Comparison of ENCODE assay signal across 10 cellular contexts in the genomic region with DNA sequence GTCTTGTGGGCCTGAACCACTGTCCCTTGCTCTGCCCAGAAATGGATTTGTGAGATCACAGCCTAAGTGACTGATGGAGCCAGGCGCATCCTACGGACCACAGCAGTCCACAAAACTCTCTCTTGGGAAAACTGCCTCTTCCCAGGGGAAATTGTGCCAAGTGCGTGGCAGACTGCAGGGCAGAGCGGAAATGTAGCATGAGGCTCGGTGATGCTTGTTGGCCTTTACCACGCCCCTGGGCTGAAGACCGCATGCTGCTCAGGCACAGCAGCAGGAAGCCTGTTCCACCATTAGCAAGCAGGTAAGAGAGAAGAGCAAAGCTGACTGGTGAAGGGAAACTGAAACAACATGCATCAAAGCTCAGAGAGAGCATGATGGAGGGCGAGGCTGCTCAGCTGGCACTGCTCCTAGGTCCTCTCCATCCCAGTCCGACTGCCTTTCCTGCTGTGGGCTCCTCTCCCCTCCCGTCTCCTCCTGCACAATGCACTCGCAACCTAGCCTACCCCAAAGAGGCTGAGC. TPM values are rescaled to one million over a fixed set of nuclear protein-coding genes. Genes with fewer than 3 reads are reported as not detected.
DNase-seq lines count a peak whose midpoint lies in the region; ATAC-seq and TF ChIP-seq lines count a peak whose summit lies in the region.
"Had no signal": no experiment of that assay in that cellular context is flagged by ENCODE, and none has a peak within 500 bp of the region (broad histone marks: within the 10 kb centered on the region; RNA-seq: fewer than 3 reads in every experiment).

No MANE protein-coding gene starts in this region.

- H3K4me3 ChIP-seq in CD4-positive, alpha-beta memory T cell (ENCODE audit: low read length in 2 of 2), result peak overlapping the region in 1 of 2 donors; percentile 54

- TF ChIP-seq CTCF in activated B cell treated with CpG ODN at 0.5 μM for 24 hours (IDR thresholded peaks at IDR 0.05), result no peak

- no peaks in the 10 kb centered on the region for H3K27me3 ChIP-seq in CD4-positive, alpha-beta memory T cell (ENCODE audit: insufficient read depth, low read length)

- H3K36me3 ChIP-seq in CD4-positive, alpha-beta memory T cell (ENCODE audit: insufficient read depth, low read length), result no peaks in the 10 kb centered on the region

- peaks cover 48 to 78% (median 61%) of the 10 kb centered on the region in 4 donors for H3K4me1 Mint-ChIP-seq in CD4-positive, alpha-beta memory T cell
- H3K4me1 Mint-ChIP-seq in activated B cell treated with CpG ODN at 0.5 μM for 24 hours, result peaks cover 47% of the 10 kb centered on the region
- H3K4me1 Mint-ChIP-seq in activated naive CD4-positive, alpha-beta T cell treated with anti-CD3 and anti-CD28 coated beads, Interleukin-2, amount 50 U/mL, for 24 hours, result peaks cover 76% of the 10 kb centered on the region

- peaks cover 23 to 24% of the 10 kb centered on the region in 2 donors for H3K36me3 Mint-ChIP-seq in CD4-positive, alpha-beta memory T cell
- peaks cover 15% of the 10 kb centered on the region for H3K36me3 Mint-ChIP-seq in activated B cell treated with CpG ODN at 0.5 μM for 24 hours (ENCODE audit: low read depth)
- no peaks in the 10 kb centered on the region for H3K36me3 Mint-ChIP-seq in activated naive CD4-positive, alpha-beta T cell treated with anti-CD3 and anti-CD28 coated beads, Interleukin-2, amount 50 U/mL, for 24 hours

- ATAC-seq in activated B cell treated with CpG ODN at 0.5 μM for 24 hours (ENCODE audit: low read depth) (peak; percentile 72), HG02678 (IDR thresholded peaks at IDR 0.05; ENCODE audit: unreplicated experiment) (no peak), HG03280 (IDR thresholded peaks at IDR 0.05; ENCODE audit: unreplicated experiment) (no peak)

- peak overlapping the region; percentile 41 to 84 (median 79) for H3K4me3 Mint-ChIP-seq in CD4-positive, alpha-beta memory T cell
- H3K4me3 Mint-ChIP-seq in activated B cell treated with CpG ODN at 0.5 μM for 24 hours, result peak overlapping the region; percentile 49
- H3K4me3 Mint-ChIP-seq in activated naive CD4-positive, alpha-beta T cell treated with anti-CD3 and anti-CD28 coated beads, Interleukin-2, amount 50 U/mL, for 24 hours, result peak overlapping the region; percentile 54

- intact Hi-C loops in CD4-positive, alpha-beta memory T cell (cut with micrococcal nuclease), result loop anchor here (1.0 kb wide), 3 partner anchors 10 to 105 kb away; no protein-coding TSS in a partner anchor
- intact Hi-C loops in activated B cell treated with CpG ODN at 0.5 μM for 24 hours (cut with micrococcal nuclease), result loop anchor here (1.0 kb wide), 1 partner anchor 8 kb away; no protein-coding TSS in a partner anchor

- H3K4me1 ChIP-seq in CD4-positive, alpha-beta memory T cell (ENCODE audit: insufficient read depth, low read length), result peaks cover 64% of the 10 kb centered on the region

- peak; percentile 72 to 85 (median 81) for DNase-seq in CD4-positive, alpha-beta memory T cell
- DNase-seq in activated B cell treated with CpG ODN at 0.5 μM for 24 hours (peak; percentile 29), NCI-H446 (lab: John Stamatoyannopoulos, UW) (no peak), RKO (ENCODE audit: low spot score) (no peak)
- DNase-seq in stimulated activated CD4-positive, alpha-beta T cell treated with anti-CD3 and anti-CD28 coated beads, Interleukin-1b, Interleukin-23, amount 100 ng/mL, for 1 hour (ENCODE audit: low read depth in 2 of 2), result peak; percentile 15 to 16
- DNase-seq: NCI-H2029, WERI-Rb-1 had no signal

- POLR2A ChIA-PET in CD4-positive, alpha-beta memory T cell (lab: Charles Lee; ENCODE audit: partially characterized antibody), result interaction anchor here (0.6 to 3.8 kb wide), 36 partner anchors 7 to 444 kb away, joined by 3 to 93 read pairs (median 6); a partner anchor contains a TSS
- POLR2A ChIA-PET in activated B cell treated with CpG ODN at 0.5 μM for 24 hours (lab: Charles Lee), result interaction anchor here (0.6 to 1.7 kb wide), 11 partner anchors 9 to 443 kb away, joined by 3 to 12 read pairs (median 4); a partner anchor contains a TSS

- H3K27ac ChIP-seq in CD4-positive, alpha-beta memory T cell (ENCODE audit: low read depth, low read length), result peak overlapping the region; percentile 65
- H3K27ac ChIP-seq: WERI-Rb-1 had no signal

- no peaks in the 10 kb centered on the region for H3K27me3 Mint-ChIP-seq in CD4-positive, alpha-beta memory T cell
- no peaks in the 10 kb centered on the region for H3K27me3 Mint-ChIP-seq in activated B cell treated with CpG ODN at 0.5 μM for 24 hours
- no peaks in the 10 kb centered on the region for H3K27me3 Mint-ChIP-seq in activated naive CD4-positive, alpha-beta T cell treated with anti-CD3 and anti-CD28 coated beads, Interleukin-2, amount 50 U/mL, for 24 hours

- H3K9me3 ChIP-seq in CD4-positive, alpha-beta memory T cell (ENCODE audit: control insufficient read depth in 1 of 2, low read length in 2 of 2), result no peaks in the 10 kb centered on the region

- H3K9me3 Mint-ChIP-seq in CD4-positive, alpha-beta memory T cell, result peaks cover 0 to 5% (median 0%) of the 10 kb centered on the region in 8 donors
- H3K9me3 Mint-ChIP-seq in activated B cell treated with CpG ODN at 0.5 μM for 24 hours, result no peaks in the 10 kb centered on the region
- H3K9me3 Mint-ChIP-seq in activated naive CD4-positive, alpha-beta T cell treated with anti-CD3 and anti-CD28 coated beads, Interleukin-2, amount 50 U/mL, for 24 hours, result no peaks in the 10 kb centered on the region

- peak overlapping the region; percentile 94 to 99 (median 97) for H3K27ac Mint-ChIP-seq in CD4-positive, alpha-beta memory T cell
- H3K27ac Mint-ChIP-seq in activated B cell treated with CpG ODN at 0.5 μM for 24 hours, result peak overlapping the region; percentile 99
- H3K27ac Mint-ChIP-seq in activated naive CD4-positive, alpha-beta T cell treated with anti-CD3 and anti-CD28 coated beads, Interleukin-2, amount 50 U/mL, for 24 hours, result peak overlapping the region; percentile 95

- CTCF ChIA-PET in CD4-positive, alpha-beta memory T cell (lab: Charles Lee; ENCODE audit: partially characterized antibody), result interaction anchor here (0.6 to 4.4 kb wide), 16 partner anchors 10 to 108 kb away, joined by 3 to 33 read pairs (median 6); a partner anchor contains a TSS
- CTCF ChIA-PET in activated B cell treated with CpG ODN at 0.5 μM for 24 hours (lab: Charles Lee), result interaction anchor here (0.9 to 1.7 kb wide), 4 partner anchors 10 to 46 kb away, joined by 3 to 7 read pairs (median 6); a partner anchor contains a TSS

RNA-seq across cellular contexts. Expression of a gene that starts 26.5 kb away (rescaled TPM):
- total RNA-seq in CD4-positive, alpha-beta memory T cell, result 1 to 10 TPM; 2.6 to 2.7 TPM
- polyA plus RNA-seq in CD4-positive, alpha-beta memory T cell, result 1 to 10 TPM in 1 of 2 donors, under 1 TPM in 1; 0.12 to 1.1 TPM
- total RNA-seq in activated B cell treated with CpG ODN at 0.5 μM for 24 hours, result 0.12 and 0.18 TPM in 2 replicates

RNA-seq across cellular contexts. Expression of a gene that starts 31.4 kb away (rescaled TPM):
- total RNA-seq in CD4-positive, alpha-beta memory T cell, result 10 to 100 TPM; 60.2 to 63.1 TPM
- 10 to 100 TPM; 19.4 to 23.9 TPM for polyA plus RNA-seq in CD4-positive, alpha-beta memory T cell
- total RNA-seq in activated B cell treated with CpG ODN at 0.5 μM for 24 hours, result 22.4 and 26.1 TPM in 2 replicates

RNA-seq across cellular contexts. Expression of a gene that starts 43.3 kb away (rescaled TPM):
- 100 to 1,000 TPM; 225 to 237 TPM for total RNA-seq in CD4-positive, alpha-beta memory T cell
- 10 to 100 TPM; 15.6 to 86.8 TPM for polyA plus RNA-seq in CD4-positive, alpha-beta memory T cell
- total RNA-seq in activated B cell treated with CpG ODN at 0.5 μM for 24 hours, result 112 and 127 TPM in 2 replicates

Comparison
In these comparisons a context has a peak if more than half of its experiments do, and no peak if none do; other contexts are left out.
1. DNase-seq: peak in CD4-positive, alpha-beta memory T cell (5 of 5), activated B cell treated with CpG ODN at 0.5 μM for 24 hours (single experiment) and stimulated activated CD4-positive, alpha-beta T cell treated with anti-CD3 and anti-CD28 coated beads, Interleukin-1b, Interleukin-23, amount 100 ng/mL, for 1 hour (2 of 2); none in NCI-H446 (0 of 2) and RKO (single experiment).
2. Peak in every context shown above with its lines, with median percentiles within 50 percentile points of each other: H3K27ac Mint-ChIP-seq and H3K4me3 Mint-ChIP-seq.